Comparison of ENCODE assay signal across 13 cellular contexts in genomic region chr1:165943198-165943597, GRCh38.
DNase-seq lines count a peak whose midpoint lies in the region; ATAC-seq and TF ChIP-seq lines count a peak whose summit lies in the region.
"Had no signal": no experiment of that assay in that cellular context is flagged by ENCODE, and none has a peak within 500 bp of the region (broad histone marks: within the 10 kb centered on the region; RNA-seq: fewer than 3 reads in every experiment).

No MANE protein-coding gene starts in this region.

- TF ChIP-seq CTCF in PC-3 (conservative IDR thresholded peaks at IDR 0.05; ENCODE audit: low read depth, low read length), result peak; percentile 27; the same call in 1 of the 2 replicates

- no peaks in the 10 kb centered on the region for H3K36me3 ChIP-seq in PC-3 (ENCODE audit: low read depth, low read length)
- H3K36me3 ChIP-seq in mesendoderm (ENCODE audit: control insufficient read depth, insufficient read depth, low read length), result no peaks in the 10 kb centered on the region

- POLR2A ChIA-PET in PC-3 (lab: Charles Lee; ENCODE audit: unreplicated experiment), result interaction anchor here (0.6 kb wide), 1 partner anchor 313 kb away, joined by 4 read pairs; no protein-coding TSS in a partner anchor
- POLR2A ChIA-PET in activated CD4-positive, alpha-beta T cell treated with anti-CD3 and anti-CD28 coated beads, Interleukin-2, amount 10 ng/mL, durations not matched to agents 7 days and 5 days (lab: Charles Lee), result no interaction called here

- H2BK120ac ChIP-seq in mesendoderm (ENCODE audit: low read depth, low read length), result no peak overlapping the region

- no peak overlapping the region for H3K23ac ChIP-seq in mesendoderm (ENCODE audit: low read length)

- no peak overlapping the region for H2AFZ ChIP-seq in PC-3 (ENCODE audit: low read length)

- no peak overlapping the region for H3K56ac ChIP-seq in mesendoderm (ENCODE audit: low read length)

- H3K4me3 ChIP-seq in PC-3 (ENCODE audit: low read length), result no peak overlapping the region
- H3K4me3 ChIP-seq in mesendoderm (ENCODE audit: low read length), result no peak overlapping the region

- no peaks in the 10 kb centered on the region for H3F3A ChIP-seq in PC-3 (ENCODE audit: low read length, unreplicated experiment)

- no peaks in the 10 kb centered on the region for H3K9me3 Mint-ChIP-seq in activated CD4-positive, alpha-beta T cell treated with anti-CD3 and anti-CD28 coated beads, Interleukin-2, amount 10 ng/mL, durations not matched to agents 7 days and 5 days
- H3K9me3 Mint-ChIP-seq: central memory CD8-positive, alpha-beta T cell had no signal

- H3K4me1 ChIP-seq in PC-3 (ENCODE audit: insufficient read depth, low read length) (no peaks in the 10 kb centered on the region), mesendoderm (ENCODE audit: control insufficient read depth, low read depth, low read length) (no peaks in the 10 kb centered on the region)

- H3K36me3 Mint-ChIP-seq in activated CD4-positive, alpha-beta T cell treated with anti-CD3 and anti-CD28 coated beads, Interleukin-2, amount 10 ng/mL, durations not matched to agents 7 days and 5 days (ENCODE audit: low read depth), result no peaks in the 10 kb centered on the region

- H3K79me1 ChIP-seq in mesendoderm (ENCODE audit: low read length), result no peaks in the 10 kb centered on the region

- H2AK5ac ChIP-seq in mesendoderm (ENCODE audit: low read length), result no peak overlapping the region

- no peak overlapping the region for H3K27ac Mint-ChIP-seq in activated CD4-positive, alpha-beta T cell treated with anti-CD3 and anti-CD28 coated beads, Interleukin-2, amount 10 ng/mL, durations not matched to agents 7 days and 5 days

- H3K18ac ChIP-seq in mesendoderm (ENCODE audit: low read length), result no peak overlapping the region

- no peak overlapping the region for H3K4me2 ChIP-seq in PC-3 (ENCODE audit: low read length)
- H3K4me2 ChIP-seq in mesendoderm (ENCODE audit: low read length), result no peak overlapping the region

- H3K9me3 ChIP-seq in PC-3 (ENCODE audit: low read length), result no peaks in the 10 kb centered on the region

- ATAC-seq in GM18499 (IDR thresholded peaks at IDR 0.05; ENCODE audit: insufficient read depth, unreplicated experiment), result peak; percentile 65
- peak; percentile 57 for ATAC-seq in HG02571 (IDR thresholded peaks at IDR 0.05; ENCODE audit: unreplicated experiment)
- ATAC-seq in PC-3, result peak; percentile 43; the same call in 1 of the 2 replicates
- ATAC-seq: left colon had no signal

- H3K27ac ChIP-seq in PC-3 (ENCODE audit: low read length), result no peak overlapping the region
- H3K27ac ChIP-seq in mesendoderm (ENCODE audit: low read depth, low read length), result no peak overlapping the region

- no peaks in the 10 kb centered on the region for H3K79me2 ChIP-seq in PC-3 (ENCODE audit: low read length)
- no peaks in the 10 kb centered on the region for H3K79me2 ChIP-seq in mesendoderm (ENCODE audit: control insufficient read depth, insufficient read depth, low read length)

- no peaks in the 10 kb centered on the region for H4K20me1 ChIP-seq in PC-3 (ENCODE audit: low read length)

- peaks cover 71% of the 10 kb centered on the region for H3K27me3 ChIP-seq in PC-3 (ENCODE audit: low read length)
- H3K27me3 ChIP-seq in mesendoderm (ENCODE audit: insufficient read depth, low read length, poor library complexity), result no peaks in the 10 kb centered on the region

- no peak overlapping the region for H4K8ac ChIP-seq in mesendoderm (ENCODE audit: low read depth, low read length)

- DNase-seq in PC-3 (peak; percentile 10), mesendoderm (peak; percentile 83), KG1 (lab: John Stamatoyannopoulos, UW) (no peak)
- DNase-seq in activated CD4-positive, alpha-beta T cell treated with anti-CD3 and anti-CD28 coated beads, Interleukin-2, amount 50 U/mL, for 1 hour, result no peak
- DNase-seq in stimulated activated CD4-positive, alpha-beta T cell treated with anti-CD3 and anti-CD28 coated beads, Interleukin-2, amount 100 ng/mL, for 48 hours, result no peak
- no peak for DNase-seq in activated CD4-positive, alpha-beta T cell treated with anti-CD3 and anti-CD28 coated beads, Interleukin-2, amount 10 ng/mL, durations not matched to agents 7 days and 5 days
- DNase-seq: activated CD4-positive, CD25-positive, alpha-beta regulatory T cell treated with anti-CD3 and anti-CD28 coated beads, Interleukin-2, amount 50 U/mL, for 72 hours; left colon; NCI-H2081 treated with DMSO at 0.1 percent for 48 hours; Right ventricle myocardium superior had no signal

- no peak overlapping the region for H3K4ac ChIP-seq in mesendoderm (ENCODE audit: low read depth, low read length)

- H3K4me1 Mint-ChIP-seq in activated CD4-positive, alpha-beta T cell treated with anti-CD3 and anti-CD28 coated beads, Interleukin-2, amount 10 ng/mL, durations not matched to agents 7 days and 5 days, result no peaks in the 10 kb centered on the region
- H3K4me1 Mint-ChIP-seq: central memory CD8-positive, alpha-beta T cell had no signal

- no peak overlapping the region for H4K5ac ChIP-seq in mesendoderm (ENCODE audit: low read length)

- H3K9ac ChIP-seq in PC-3 (ENCODE audit: low read length) (no peak overlapping the region), mesendoderm (ENCODE audit: low read length) (no peak overlapping the region)

- no TSS peak for BruUV-seq in PC-3 (replicated peaks; lab: Mats Ljungman, UMichigan)

- intact Hi-C loops in PC-3 (cut with micrococcal nuclease), result no loop called here

- H3K9me2 ChIP-seq in PC-3 (replicated peaks; ENCODE audit: low read length), result no peaks in the 10 kb centered on the region

- H3K27me3 Mint-ChIP-seq in activated CD4-positive, alpha-beta T cell treated with anti-CD3 and anti-CD28 coated beads, Interleukin-2, amount 10 ng/mL, durations not matched to agents 7 days and 5 days, result peaks cover 5% of the 10 kb centered on the region

- no peak overlapping the region for H3K4me3 Mint-ChIP-seq in activated CD4-positive, alpha-beta T cell treated with anti-CD3 and anti-CD28 coated beads, Interleukin-2, amount 10 ng/mL, durations not matched to agents 7 days and 5 days
- H3K4me3 Mint-ChIP-seq: central memory CD8-positive, alpha-beta T cell had no signal

- H2BK15ac ChIP-seq in mesendoderm (replicated peaks; ENCODE audit: low read depth), result no peak overlapping the region

- CTCF ChIA-PET in PC-3 (lab: Charles Lee), result no interaction called here
- CTCF ChIA-PET in activated CD4-positive, alpha-beta T cell treated with anti-CD3 and anti-CD28 coated beads, Interleukin-2, amount 10 ng/mL, durations not matched to agents 7 days and 5 days (lab: Charles Lee), result no interaction called here

- H2BK5ac ChIP-seq in mesendoderm (ENCODE audit: low read length), result no peak overlapping the region

Comparison
In these comparisons a context has a peak if more than half of its experiments do, and no peak if none do; other contexts are left out.
1. DNase-seq: peak in PC-3 (single experiment) and mesendoderm (single experiment); none in activated CD4-positive, alpha-beta T cell treated with anti-CD3 and anti-CD28 coated beads, Interleukin-2, amount 50 U/mL, for 1 hour (single experiment), stimulated activated CD4-positive, alpha-beta T cell treated with anti-CD3 and anti-CD28 coated beads, Interleukin-2, amount 100 ng/mL, for 48 hours (0 of 2), KG1 (single experiment) and activated CD4-positive, alpha-beta T cell treated with anti-CD3 and anti-CD28 coated beads, Interleukin-2, amount 10 ng/mL, durations not matched to agents 7 days and 5 days (single experiment).
2. Peak in every context shown above with its lines, with median percentiles within 50 percentile points of each other: ATAC-seq.